24 cellular contexts compared by ENCODE assay signal in the genomic region with DNA sequence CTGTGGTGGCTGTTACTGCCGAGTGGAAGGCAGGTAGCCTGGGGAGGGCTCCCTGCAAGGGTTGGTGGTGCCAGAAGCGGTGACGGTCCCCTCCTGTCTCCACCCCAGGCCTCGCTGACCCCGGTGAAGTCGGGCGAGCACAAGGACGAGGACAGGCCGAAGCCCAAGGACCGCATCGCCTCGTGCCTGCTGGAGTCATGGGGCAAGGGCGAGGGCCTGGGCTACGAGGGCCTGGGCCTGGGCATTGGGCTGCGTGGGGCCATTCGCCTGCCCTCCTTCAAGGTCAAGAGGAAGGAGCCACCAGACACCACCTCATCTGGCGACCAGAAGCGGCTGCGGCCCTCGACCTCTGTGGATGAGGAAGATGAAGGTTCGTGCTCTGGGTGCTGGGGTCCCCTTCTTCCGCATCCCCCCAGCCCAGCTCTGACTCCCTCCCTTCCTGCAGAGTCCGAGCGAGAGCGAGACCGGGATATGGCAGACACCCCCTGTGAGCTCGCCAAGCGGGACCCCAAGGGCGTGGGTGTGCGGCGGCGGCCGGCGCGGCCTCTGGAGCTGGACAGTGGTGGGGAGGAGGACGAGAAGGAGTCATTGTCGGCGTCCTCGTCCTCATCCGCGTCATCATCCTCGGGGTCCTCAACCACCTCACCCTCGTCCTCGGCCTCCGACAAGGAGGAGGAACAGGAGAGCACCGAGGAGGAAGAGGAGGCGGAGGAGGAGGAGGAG. TPM values are rescaled to one million over a fixed set of nuclear protein-coding genes. Genes with fewer than 3 reads are reported as not detected.
A peak's percentile ranks its signal among the peaks of the same experiment; 100 is the strongest.
DNase-seq lines count a peak whose midpoint lies in the region; ATAC-seq, FAIRE-seq and TF ChIP-seq lines count a peak whose summit lies in the region.
"Had no signal": no experiment of that assay in that cellular context is flagged by ENCODE, and none has a peak within 500 bp of the region (broad histone marks: within the 10 kb centered on the region; RNA-seq: fewer than 3 reads in every experiment).

No MANE protein-coding gene starts in this region.

- no peak for FAIRE-seq in HepG2 (lab: Jason Lieb, UNC)
- FAIRE-seq: A204.1, G401.6, HTR-8/SVneo had no signal

- no TSS peak for BruUV-seq in HepG2 (replicated peaks; lab: Mats Ljungman, UMichigan)

- no peak overlapping the region for H3K4me3 Mint-ChIP-seq in stimulated activated effector memory CD8-positive, alpha-beta T cell treated with anti-CD3 and anti-CD28 coated beads, Interleukin-12 subunit alpha, Interleukin-12 subunit beta, amount 100 ng/mL, for 72 hours
- H3K4me3 Mint-ChIP-seq in activated CD4-positive, alpha-beta memory T cell treated with anti-CD3 and anti-CD28 coated beads, Interleukin-2, amount 10 ng/mL, durations not matched to agents 7 days and 5 days: no peak overlapping the region
- H3K4me3 Mint-ChIP-seq: CD8-positive, alpha-beta T cell; T-cell had no signal

- CTCF ChIA-PET in HepG2 (lab: Yijun Ruan, JAX; ENCODE audit: low intra/inter-chr PET ratio, low total read pairs): no interaction called here
- CTCF ChIA-PET in activated CD4-positive, alpha-beta memory T cell treated with anti-CD3 and anti-CD28 coated beads, Interleukin-2, amount 10 ng/mL, durations not matched to agents 7 days and 5 days (lab: Charles Lee): interaction anchor here (2.5 kb wide), 1 partner anchor 22 kb away, joined by 14 read pairs; no protein-coding TSS in a partner anchor

- DNase-seq in Right ventricle myocardium superior: peak; percentile 31
- DNase-seq in Right ventricle myocardium inferior (ENCODE audit: missing footprints): no peak
- DNase-seq in RWPE2 (ENCODE audit: low spot score): peak; percentile 64
- DNase-seq in HepG2 (ENCODE audit: low spot score): no peak
- no peak for DNase-seq in stimulated activated effector memory CD8-positive, alpha-beta T cell treated with anti-CD3 and anti-CD28 coated beads, Interleukin-12 subunit alpha, Interleukin-12 subunit beta, amount 100 ng/mL, for 72 hours (ENCODE audit: low spot score in 2 of 2)
- no peak for DNase-seq in NCI-H524 treated with DMSO at 0.1 percent for 48 hours (lab: John Stamatoyannopoulos, UW)
- DNase-seq in activated CD4-positive, alpha-beta memory T cell treated with anti-CD3 and anti-CD28 coated beads, Interleukin-2, amount 10 ng/mL, durations not matched to agents 7 days and 5 days: no peak
- DNase-seq: AML-193, Caco-2, GOT3, MM.1S, NCI-H2081, NCI-H2227 treated with DMSO at 0.1 percent for 48 hours, NCI-H69, T-cell had no signal

- no peaks in the 10 kb centered on the region for H3K27me3 Mint-ChIP-seq in activated CD4-positive, alpha-beta memory T cell treated with anti-CD3 and anti-CD28 coated beads, Interleukin-2, amount 10 ng/mL, durations not matched to agents 7 days and 5 days
- H3K27me3 Mint-ChIP-seq: T-cell had no signal

- no peak for TF ChIP-seq POLR2A in HepG2 (IDR thresholded peaks at IDR 0.05; ENCODE audit: insufficient read depth in 1 of 2, low read depth in 2 of 2, low read length in 2 of 2)

- H3K4me1 Mint-ChIP-seq in stimulated activated effector memory CD8-positive, alpha-beta T cell treated with anti-CD3 and anti-CD28 coated beads, Interleukin-12 subunit alpha, Interleukin-12 subunit beta, amount 100 ng/mL, for 72 hours: peaks cover 23% of the 10 kb centered on the region
- H3K4me1 Mint-ChIP-seq in activated CD4-positive, alpha-beta memory T cell treated with anti-CD3 and anti-CD28 coated beads, Interleukin-2, amount 10 ng/mL, durations not matched to agents 7 days and 5 days: peaks cover 22% of the 10 kb centered on the region

- POLR2A ChIA-PET in HepG2 (lab: Yijun Ruan, JAX): no interaction called here
- POLR2A ChIA-PET in activated CD4-positive, alpha-beta memory T cell treated with anti-CD3 and anti-CD28 coated beads, Interleukin-2, amount 10 ng/mL, durations not matched to agents 7 days and 5 days (lab: Charles Lee): interaction anchor here (0.9 kb wide), 1 partner anchor 17 kb away, joined by 3 read pairs; no protein-coding TSS in a partner anchor

- H3K36me3 ChIP-seq in RWPE2 (ENCODE audit: low read depth) (peaks cover 71% of the 10 kb centered on the region), HepG2 (replicated peaks in 1 of 2; ENCODE audit: control insufficient read depth in 1 of 2, insufficient read depth in 2 of 2, low read length in 2 of 2) (peaks cover 20 to 61% of the 10 kb centered on the region in 2 experiments; a peak in 4 of 5 replicates)

- H2AFZ ChIP-seq in HepG2 (ENCODE audit: low read length): no peak overlapping the region

- intact Hi-C loops in Right ventricle myocardium superior (cut with DNase I) (no loop called here), Right ventricle myocardium inferior (cut with DNase I) (no loop called here), HepG2 (cut with micrococcal nuclease; ENCODE audit: unreplicated experiment) (no loop called here)

- peaks cover 97% of the 10 kb centered on the region for H3K36me3 Mint-ChIP-seq in stimulated activated effector memory CD8-positive, alpha-beta T cell treated with anti-CD3 and anti-CD28 coated beads, Interleukin-12 subunit alpha, Interleukin-12 subunit beta, amount 100 ng/mL, for 72 hours
- peaks cover 50% of the 10 kb centered on the region for H3K36me3 Mint-ChIP-seq in activated CD4-positive, alpha-beta memory T cell treated with anti-CD3 and anti-CD28 coated beads, Interleukin-2, amount 10 ng/mL, durations not matched to agents 7 days and 5 days (ENCODE audit: low read depth)

- TF ChIP-seq EP300 in HepG2 (IDR thresholded peaks at IDR 0.05; ENCODE audit: low read depth in 2 of 2, low read length in 2 of 2) (no peak), HepG2 (CRISPR knock-in tag; IDR thresholded peaks at IDR 0.05; ENCODE audit: borderline replicate concordance) (no peak)

- H3K4me2 ChIP-seq in HepG2 (ENCODE audit: low read depth, low read length): no peak overlapping the region
- H3K4me2 ChIP-seq: KMS-11 had no signal

- H3K4me1 ChIP-seq in RWPE2 (ENCODE audit: insufficient read depth, poor library complexity, severe bottlenecking): peaks cover 9% of the 10 kb centered on the region
- peaks cover 16% of the 10 kb centered on the region for H3K4me1 ChIP-seq in HepG2 (ENCODE audit: insufficient read depth, low read length)

- no peaks in the 10 kb centered on the region for H4K20me1 ChIP-seq in HepG2 (ENCODE audit: insufficient read depth, low read length)

- no peak for TF ChIP-seq RAD21 in HepG2 (CRISPR knock-in tag; IDR thresholded peaks at IDR 0.05)

- in situ Hi-C loops in HepG2 (cut with HindIII; ENCODE audit: extremely low pct_ligation_motif_present, low pct_unique_long_range_greater_than_20kb): no loop called here

- H3K4me3 ChIP-seq in RWPE2 (ENCODE audit: severe bottlenecking) (no peak overlapping the region), HepG2 (replicated peaks in 1 of 3; ENCODE audit: insufficient read depth in 1 of 3, low read depth in 2 of 3, low read length in 3 of 3) (no peak overlapping the region)
- H3K4me3 ChIP-seq: Peyer's patch had no signal

- H3K27ac ChIP-seq in RWPE2 (ENCODE audit: poor library complexity, severe bottlenecking): no peak overlapping the region
- H3K27ac ChIP-seq in HepG2 (ENCODE audit: extremely low read length, insufficient read depth, low read length): no peak overlapping the region
- H3K27ac ChIP-seq: C4-2B, KMS-11, Peyer's patch had no signal

- H3K27me3 ChIP-seq in RWPE2 (ENCODE audit: insufficient read depth, poor library complexity, severe bottlenecking) (no peaks in the 10 kb centered on the region), HepG2 (ENCODE audit: control insufficient read depth in 1 of 2, insufficient read depth in 2 of 2, low read length in 2 of 2) (no peaks in the 10 kb centered on the region)
- H3K27me3 ChIP-seq: Peyer's patch had no signal

- H3K9ac ChIP-seq in HepG2 (ENCODE audit: insufficient read depth, low read depth, low read length): no peak overlapping the region
- H3K9ac ChIP-seq: KMS-11 had no signal

- no peak for ATAC-seq in Right ventricle myocardium superior (ENCODE audit: poor library complexity)
- no peak for ATAC-seq in Right ventricle myocardium inferior
- ATAC-seq in RWPE2 (ENCODE audit: low read depth): no peak
- ATAC-seq in HepG2: no peak
- no peak for ATAC-seq in stimulated activated effector memory CD8-positive, alpha-beta T cell treated with anti-CD3 and anti-CD28 coated beads, Interleukin-12 subunit alpha, Interleukin-12 subunit beta, amount 100 ng/mL, for 72 hours
- no peak for ATAC-seq in GM19328 (IDR thresholded peaks at IDR 0.05; ENCODE audit: unreplicated experiment)
- ATAC-seq: CD8-positive, alpha-beta T cell; T-cell had no signal

- peak overlapping the region; percentile 79 for H3K27ac Mint-ChIP-seq in stimulated activated effector memory CD8-positive, alpha-beta T cell treated with anti-CD3 and anti-CD28 coated beads, Interleukin-12 subunit alpha, Interleukin-12 subunit beta, amount 100 ng/mL, for 72 hours
- no peak overlapping the region for H3K27ac Mint-ChIP-seq in activated CD4-positive, alpha-beta memory T cell treated with anti-CD3 and anti-CD28 coated beads, Interleukin-2, amount 10 ng/mL, durations not matched to agents 7 days and 5 days

- WGBS in HepG2 (ENCODE audit: low lambda C conversion rate): 96% methylated on average over 29 of the region's 47 CpGs

- peaks cover 18% of the 10 kb centered on the region for H3K79me2 ChIP-seq in HepG2 (ENCODE audit: insufficient read depth, low read length)

- H3K9me3 ChIP-seq in RWPE2 (ENCODE audit: severe bottlenecking) (no peaks in the 10 kb centered on the region), HepG2 (ENCODE audit: low read length) (no peaks in the 10 kb centered on the region)
- H3K9me3 ChIP-seq: Caco-2, Peyer's patch had no signal

- H3K9me3 Mint-ChIP-seq in stimulated activated effector memory CD8-positive, alpha-beta T cell treated with anti-CD3 and anti-CD28 coated beads, Interleukin-12 subunit alpha, Interleukin-12 subunit beta, amount 100 ng/mL, for 72 hours: no peaks in the 10 kb centered on the region
- no peaks in the 10 kb centered on the region for H3K9me3 Mint-ChIP-seq in activated CD4-positive, alpha-beta memory T cell treated with anti-CD3 and anti-CD28 coated beads, Interleukin-2, amount 10 ng/mL, durations not matched to agents 7 days and 5 days
- H3K9me3 Mint-ChIP-seq: CD8-positive, alpha-beta T cell; T-cell had no signal

- no peak for TF ChIP-seq CTCF in RWPE2 (IDR thresholded peaks at IDR 0.05; ENCODE audit: poor library complexity, severe bottlenecking)
- no peak for TF ChIP-seq CTCF in HepG2 (CRISPR knock-in tag; IDR thresholded peaks at IDR 0.05)

RNA-seq across cellular contexts. Expression of a gene that starts 13.3 kb away (rescaled TPM):
- total RNA-seq in Right ventricle myocardium superior (8.6 TPM), Right ventricle myocardium inferior (8.0 TPM), HepG2 (2016; rRNA removed; fragmentation: Illumina TruSeq; extraction: Trizol) (1.4 and 1.8 TPM in 2 replicates)
- 0.40 and 0.44 TPM in 2 replicates for total RNA-seq in HepG2 (2016; cell fraction: cytosol; rRNA removed; fragmentation: Illumina TruSeq; extraction: Trizol; ENCODE audit: low read depth)
- total RNA-seq in HepG2 (2016; cell fraction: insoluble cytoplasmic fraction; rRNA removed; fragmentation: Illumina TruSeq; extraction: Trizol): 1.3 TPM in 2 replicates
- 1.3 and 1.4 TPM in 2 replicates for total RNA-seq in HepG2 (2016; cell fraction: membrane; rRNA removed; fragmentation: Illumina TruSeq; extraction: Trizol)
- 2.7 and 3.3 TPM in 2 replicates for total RNA-seq in HepG2 (2016; cell fraction: nucleus; rRNA removed; fragmentation: Illumina TruSeq; extraction: Trizol)
- 1.1 and 1.3 TPM in 2 replicates for polyA plus RNA-seq in HepG2 (2011; rRNA removed)
- 0.43 and 0.51 TPM in 2 replicates for polyA plus RNA-seq in HepG2 (2011; cell fraction: cytosol; rRNA removed)
- polyA plus RNA-seq in HepG2 (2011; cell fraction: nucleus; rRNA removed): 9.3 TPM in 2 replicates
- 4.2 and 6.2 TPM in 2 replicates for polyA plus RNA-seq in HepG2 (2012)
- 0.32 and 0.34 TPM in 2 replicates for polyA plus RNA-seq in HepG2 (2016; cell fraction: cytosol; fragmentation: Illumina TruSeq; extraction: Trizol; ENCODE audit: low read depth)
- 2.6 and 3.8 TPM in 2 replicates for polyA plus RNA-seq in HepG2 (2016; cell fraction: insoluble cytoplasmic fraction; fragmentation: Illumina TruSeq; extraction: Trizol; ENCODE audit: low read depth)
- 0.70 and 0.76 TPM in 2 replicates for polyA plus RNA-seq in HepG2 (2016; cell fraction: membrane; fragmentation: Illumina TruSeq; extraction: Trizol; ENCODE audit: low read depth)
- polyA plus RNA-seq in HepG2 (2016; cell fraction: nucleus; fragmentation: Illumina TruSeq; extraction: Trizol; ENCODE audit: insufficient read depth, low read depth): 16.0 and 18.9 TPM in 2 replicates
- 2.1 and 4.2 TPM in 2 replicates for polyA minus RNA-seq in HepG2 (2011; rRNA and poly(A)+ RNA removed; ENCODE audit: low replicate concordance)
- 1.8 and 2.5 TPM in 2 replicates for polyA minus RNA-seq in HepG2 (2011; cell fraction: cytosol; rRNA and poly(A)+ RNA removed)
- 3.6 and 4.4 TPM in 2 replicates for polyA minus RNA-seq in HepG2 (2011; cell fraction: nucleus; rRNA and poly(A)+ RNA removed)
- 10 to 100 TPM; 26.5 to 26.9 TPM for total RNA-seq in activated CD4-positive, alpha-beta memory T cell treated with anti-CD3 and anti-CD28 coated beads, Interleukin-2, amount 10 ng/mL, durations not matched to agents 7 days and 5 days

RNA-seq across cellular contexts. Expression of a gene that starts 23.6 kb away (rescaled TPM):
- total RNA-seq in Right ventricle myocardium superior (41.8 TPM), Right ventricle myocardium inferior (47.7 TPM), HepG2 (2016; rRNA removed; fragmentation: Illumina TruSeq; extraction: Trizol) (11.0 and 14.6 TPM in 2 replicates)
- 10.8 and 12.5 TPM in 2 replicates for total RNA-seq in HepG2 (2016; cell fraction: cytosol; rRNA removed; fragmentation: Illumina TruSeq; extraction: Trizol; ENCODE audit: low read depth)
- total RNA-seq in HepG2 (2016; cell fraction: insoluble cytoplasmic fraction; rRNA removed; fragmentation: Illumina TruSeq; extraction: Trizol): 9.8 and 14.8 TPM in 2 replicates
- 18.2 and 24.9 TPM in 2 replicates for total RNA-seq in HepG2 (2016; cell fraction: membrane; rRNA removed; fragmentation: Illumina TruSeq; extraction: Trizol)
- 14.1 and 17.3 TPM in 2 replicates for total RNA-seq in HepG2 (2016; cell fraction: nucleus; rRNA removed; fragmentation: Illumina TruSeq; extraction: Trizol)
- polyA plus RNA-seq in HepG2 (2011; rRNA removed): 31.3 and 32.2 TPM in 2 replicates
- 28.4 and 38.7 TPM in 2 replicates for polyA plus RNA-seq in HepG2 (2011; cell fraction: cytosol; rRNA removed)
- polyA plus RNA-seq in HepG2 (2011; cell fraction: nucleus; rRNA removed): 37.5 and 40.2 TPM in 2 replicates
- polyA plus RNA-seq in HepG2 (2012): 10.8 and 12.9 TPM in 2 replicates
- polyA plus RNA-seq in HepG2 (2016; cell fraction: cytosol; fragmentation: Illumina TruSeq; extraction: Trizol; ENCODE audit: low read depth): 19.8 and 23.7 TPM in 2 replicates
- 19.7 and 25.0 TPM in 2 replicates for polyA plus RNA-seq in HepG2 (2016; cell fraction: insoluble cytoplasmic fraction; fragmentation: Illumina TruSeq; extraction: Trizol; ENCODE audit: low read depth)
- polyA plus RNA-seq in HepG2 (2016; cell fraction: membrane; fragmentation: Illumina TruSeq; extraction: Trizol; ENCODE audit: low read depth): 27.0 and 27.4 TPM in 2 replicates
- 24.9 and 31.1 TPM in 2 replicates for polyA plus RNA-seq in HepG2 (2016; cell fraction: nucleus; fragmentation: Illumina TruSeq; extraction: Trizol; ENCODE audit: insufficient read depth, low read depth)
- 46.1 and 174 TPM in 2 replicates for polyA minus RNA-seq in HepG2 (2011; rRNA and poly(A)+ RNA removed; ENCODE audit: low replicate concordance)
- 32.2 and 38.9 TPM in 2 replicates for polyA minus RNA-seq in HepG2 (2011; cell fraction: cytosol; rRNA and poly(A)+ RNA removed)
- 32.4 and 35.6 TPM in 2 replicates for polyA minus RNA-seq in HepG2 (2011; cell fraction: nucleus; rRNA and poly(A)+ RNA removed)
- total RNA-seq in activated CD4-positive, alpha-beta memory T cell treated with anti-CD3 and anti-CD28 coated beads, Interleukin-2, amount 10 ng/mL, durations not matched to agents 7 days and 5 days: 100 to 1,000 TPM; 157 to 163 TPM

RNA-seq across cellular contexts. Expression of a gene that starts 41.6 kb away (rescaled TPM):
- total RNA-seq in Right ventricle myocardium superior (2.7 TPM), Right ventricle myocardium inferior (2.3 TPM), HepG2 (2016; rRNA removed; fragmentation: Illumina TruSeq; extraction: Trizol) (120 and 138 TPM in 2 replicates)
- total RNA-seq in HepG2 (2016; cell fraction: cytosol; rRNA removed; fragmentation: Illumina TruSeq; extraction: Trizol; ENCODE audit: low read depth): 101 and 114 TPM in 2 replicates
- total RNA-seq in HepG2 (2016; cell fraction: insoluble cytoplasmic fraction; rRNA removed; fragmentation: Illumina TruSeq; extraction: Trizol): 120 and 121 TPM in 2 replicates
- 212 and 224 TPM in 2 replicates for total RNA-seq in HepG2 (2016; cell fraction: membrane; rRNA removed; fragmentation: Illumina TruSeq; extraction: Trizol)
- 62.9 and 70.7 TPM in 2 replicates for total RNA-seq in HepG2 (2016; cell fraction: nucleus; rRNA removed; fragmentation: Illumina TruSeq; extraction: Trizol)
- polyA plus RNA-seq in HepG2 (2011; rRNA removed): 195 and 197 TPM in 2 replicates
- 257 and 265 TPM in 2 replicates for polyA plus RNA-seq in HepG2 (2011; cell fraction: cytosol; rRNA removed)
- polyA plus RNA-seq in HepG2 (2011; cell fraction: nucleus; rRNA removed): 119 and 130 TPM in 2 replicates
- polyA plus RNA-seq in HepG2 (2012): 157 and 186 TPM in 2 replicates
- polyA plus RNA-seq in HepG2 (2016; cell fraction: cytosol; fragmentation: Illumina TruSeq; extraction: Trizol; ENCODE audit: low read depth): 191 and 212 TPM in 2 replicates
- 130 and 165 TPM in 2 replicates for polyA plus RNA-seq in HepG2 (2016; cell fraction: insoluble cytoplasmic fraction; fragmentation: Illumina TruSeq; extraction: Trizol; ENCODE audit: low read depth)
- polyA plus RNA-seq in HepG2 (2016; cell fraction: membrane; fragmentation: Illumina TruSeq; extraction: Trizol; ENCODE audit: low read depth): 312 and 339 TPM in 2 replicates
- polyA plus RNA-seq in HepG2 (2016; cell fraction: nucleus; fragmentation: Illumina TruSeq; extraction: Trizol; ENCODE audit: insufficient read depth, low read depth): 122 and 126 TPM in 2 replicates
- polyA minus RNA-seq in HepG2 (2011; rRNA and poly(A)+ RNA removed; ENCODE audit: low replicate concordance): 5.0 and 114 TPM in 2 replicates
- 74.4 and 100 TPM in 2 replicates for polyA minus RNA-seq in HepG2 (2011; cell fraction: cytosol; rRNA and poly(A)+ RNA removed)
- polyA minus RNA-seq in HepG2 (2011; cell fraction: nucleus; rRNA and poly(A)+ RNA removed): 56.0 and 68.5 TPM in 2 replicates
- not detected for total RNA-seq in activated CD4-positive, alpha-beta memory T cell treated with anti-CD3 and anti-CD28 coated beads, Interleukin-2, amount 10 ng/mL, durations not matched to agents 7 days and 5 days
- total RNA-seq: CD8-positive, alpha-beta T cell; Peyer's patch; SK-MEL-5 had no signal

Comparison
In these comparisons a context has a peak if more than half of its experiments do, and no peak if none do; other contexts are left out.
1. DNase-seq: peak in Right ventricle myocardium superior (single experiment) and RWPE2 (single experiment); none in Right ventricle myocardium inferior (single experiment), HepG2 (single experiment), stimulated activated effector memory CD8-positive, alpha-beta T cell treated with anti-CD3 and anti-CD28 coated beads, Interleukin-12 subunit alpha, Interleukin-12 subunit beta, amount 100 ng/mL, for 72 hours (0 of 2), NCI-H524 treated with DMSO at 0.1 percent for 48 hours (single experiment) and activated CD4-positive, alpha-beta memory T cell treated with anti-CD3 and anti-CD28 coated beads, Interleukin-2, amount 10 ng/mL, durations not matched to agents 7 days and 5 days (single experiment).
2. RNA of a gene that starts 41.6 kb away (total RNA-seq): 62.9 to 224 TPM in HepG2; 2.7 TPM in Right ventricle myocardium superior (single experiment), 2.3 TPM in Right ventricle myocardium inferior (single experiment) and not detected in activated CD4-positive, alpha-beta memory T cell treated with anti-CD3 and anti-CD28 coated beads, Interleukin-2, amount 10 ng/mL, durations not matched to agents 7 days and 5 days; every median in the first group is over 10 times any median in the second.